In the genomic region with DNA sequence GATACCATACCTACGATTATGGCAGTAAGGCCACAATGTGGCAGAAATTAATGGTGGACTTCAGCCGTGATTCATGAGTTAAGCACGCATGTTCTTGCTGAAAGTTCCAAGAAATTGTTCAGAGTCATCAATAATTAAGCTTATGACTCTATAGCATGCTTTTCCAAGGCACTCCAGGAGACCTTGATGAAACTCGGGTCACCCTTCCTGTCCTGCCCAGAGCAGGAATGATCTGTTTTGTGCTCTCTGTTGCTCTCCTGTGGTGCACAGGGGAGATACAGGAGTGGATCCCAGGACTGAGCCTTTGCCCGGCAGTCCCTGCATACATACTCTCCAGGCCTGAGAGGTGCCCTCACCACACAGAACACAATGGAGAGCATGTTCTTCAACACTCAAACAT, we compare ENCODE assay signal across 8 cellular contexts.
DNase-seq lines count a peak whose midpoint lies in the region; ATAC-seq, FAIRE-seq and TF ChIP-seq lines count a peak whose summit lies in the region.

No MANE protein-coding gene starts in this region.

- H3K9ac ChIP-seq in liver (ENCODE audit: low read depth in 1 of 2, low read length in 2 of 2), result no peak overlapping the region

- H3K4me3 ChIP-seq in LNCaP clone FGC (ENCODE audit: low read depth, low read length), result no peak overlapping the region
- no peak overlapping the region for H3K4me3 ChIP-seq in bronchial epithelial cell (ENCODE audit: low read depth, low read length)
- H3K4me3 ChIP-seq in liver (ENCODE audit: low read depth in 1 of 3, low read length in 3 of 3), result no peak overlapping the region

- DNase-seq in D721Med (ENCODE audit: insufficient read length, low spot score) (no peak), LNCaP clone FGC (ENCODE audit: low read depth) (no peak), bronchial epithelial cell (ENCODE audit: low read depth) (peak; percentile 37), NCI-H2171 (lab: John Stamatoyannopoulos, UW) (no peak), OCI-M2 (lab: John Stamatoyannopoulos, UW; ENCODE audit: unreplicated experiment) (no peak), NCI-H146 treated with DMSO at 0.1 percent for 48 hours (lab: John Stamatoyannopoulos, UW; ENCODE audit: unreplicated experiment) (no peak)

- H3K4me1 ChIP-seq in liver (ENCODE audit: control insufficient read depth in 4 of 4, insufficient read depth in 4 of 4, low read length in 3 of 4), result peaks cover 0 to 24% (median 10%) of the 10 kb centered on the region in 4 donors

- FAIRE-seq in D721Med (lab: Jason Lieb, UNC) (no peak), bronchial epithelial cell (lab: Jason Lieb, UNC) (no peak)

- H3K9me3 ChIP-seq in liver (ENCODE audit: control insufficient read depth in 4 of 4, low read length in 3 of 4), result peaks cover 0 to 2% (median under 1%) of the 10 kb centered on the region in 4 donors

- H3K27me3 ChIP-seq in bronchial epithelial cell (ENCODE audit: control insufficient read depth, insufficient read depth, low read length), result no peaks in the 10 kb centered on the region
- H3K27me3 ChIP-seq in liver (ENCODE audit: control insufficient read depth in 4 of 4, insufficient read depth in 4 of 4, low read length in 3 of 4), result no peaks in the 10 kb centered on the region

- TF ChIP-seq CTCF in D721Med (IDR thresholded peaks at IDR 0.05; ENCODE audit: insufficient read depth, missing control alignments), result peak; percentile 20
- TF ChIP-seq CTCF in LNCaP clone FGC (IDR thresholded peaks at IDR 0.05; ENCODE audit: control insufficient read depth, extremely low read depth, insufficient read depth), result peak; percentile 61
- TF ChIP-seq CTCF in bronchial epithelial cell (IDR thresholded peaks at IDR 0.05; ENCODE audit: insufficient read depth, low read length, severe bottlenecking), result peak; percentile 41
- peak; percentile 62 for TF ChIP-seq CTCF in liver (IDR thresholded peaks at IDR 0.05; ENCODE audit: low read depth, low read length, missing input control)

- H3K36me3 ChIP-seq in bronchial epithelial cell (ENCODE audit: control insufficient read depth, insufficient read depth, low read length) (no peaks in the 10 kb centered on the region), liver (ENCODE audit: control insufficient read depth in 4 of 4, insufficient read depth in 3 of 4, low read depth in 1 of 4, low read length in 3 of 4) (peaks cover 0 to 3% (median 1%) of the 10 kb centered on the region in 4 donors)

- ATAC-seq in HG02973 (IDR thresholded peaks at IDR 0.05; ENCODE audit: unreplicated experiment), result no peak

- 63% methylated on average over 5 of the region's 5 CpGs for WGBS in liver

- H3K27ac ChIP-seq in liver (ENCODE audit: low read depth in 1 of 2, low read length in 2 of 2), result no peak overlapping the region

- peak; percentile 83 to 95 for TF ChIP-seq RAD21 in liver (IDR thresholded peaks at IDR 0.05)

TF ChIP-seq in liver, 16 proteins besides CTCF, POLR2A, EP300 and RAD21:
- TF ChIP-seq NR2F2 (IDR thresholded peaks at IDR 0.05), result no peak
- peak; percentile 7 to 35 for TF ChIP-seq RXRA (IDR thresholded peaks at IDR 0.05)
- peak in 1 of 2 donors; percentile 50 for TF ChIP-seq HNF4A (conservative IDR thresholded peaks at IDR 0.05)
- no peak for TF ChIP-seq FOXA1 (IDR thresholded peaks at IDR 0.05)
